In the genomic region with DNA sequence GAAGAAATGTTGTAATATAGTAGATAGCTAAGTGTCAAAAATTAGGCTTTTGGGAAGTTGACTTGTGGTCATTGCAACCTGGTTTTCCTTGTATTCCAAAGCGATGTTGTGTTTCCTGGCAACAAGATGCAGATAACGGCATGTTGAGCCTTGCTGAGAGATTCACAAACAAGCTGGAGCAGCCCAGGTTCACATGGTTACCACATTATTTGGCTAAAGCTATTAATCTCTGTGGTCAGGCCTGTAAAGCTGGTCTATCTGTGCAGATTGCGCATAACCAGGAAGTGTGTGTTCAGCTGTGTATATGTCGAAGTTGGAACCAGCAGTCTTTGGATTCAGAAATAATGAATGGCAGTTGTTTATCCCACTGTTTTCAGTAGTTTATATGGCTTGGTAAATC, we compare ENCODE assay signal across 8 cellular contexts. TPM values are rescaled to one million over a fixed set of nuclear protein-coding genes. Genes with fewer than 3 reads are reported as not detected.
DNase-seq lines count a peak whose midpoint lies in the region; ATAC-seq, FAIRE-seq and TF ChIP-seq lines count a peak whose summit lies in the region.

No MANE protein-coding gene starts in this region.

- peak; percentile 72 for ATAC-seq in GM19372 (IDR thresholded peaks at IDR 0.05; ENCODE audit: low read depth, unreplicated experiment)
- ATAC-seq in HG03280 (IDR thresholded peaks at IDR 0.05; ENCODE audit: unreplicated experiment), result peak; percentile 69

- H3K4me3 Mint-ChIP-seq in chondrocyte (ENCODE audit: unreplicated experiment), result peak overlapping the region; percentile 49

- TF ChIP-seq CTCF in D721Med (IDR thresholded peaks at IDR 0.05; ENCODE audit: insufficient read depth, missing control alignments) (no peak), chondrocyte (IDR thresholded peaks at IDR 0.05) (no peak)

- H3K27me3 Mint-ChIP-seq in chondrocyte (ENCODE audit: low read depth), result no peaks in the 10 kb centered on the region

- H3K27ac Mint-ChIP-seq in chondrocyte (ENCODE audit: unreplicated experiment), result peak overlapping the region; percentile 88

- no peaks in the 10 kb centered on the region for H3K9me3 Mint-ChIP-seq in chondrocyte (ENCODE audit: low read depth)

- no peak overlapping the region for H3K4me3 ChIP-seq in mesodermal cell (ENCODE audit: extremely low read depth, insufficient read depth, low read length, poor library complexity, severe bottlenecking)

- H3K36me3 ChIP-seq in mesodermal cell (ENCODE audit: control insufficient read depth, insufficient read depth, low read length), result peaks cover 45% of the 10 kb centered on the region

- peaks cover 10% of the 10 kb centered on the region for H3K4me1 ChIP-seq in mesodermal cell (ENCODE audit: control insufficient read depth, insufficient read depth, low read length, poor library complexity, severe bottlenecking)

- peak overlapping the region; percentile 81 for H3K27ac ChIP-seq in mesodermal cell (ENCODE audit: low read depth, low read length, severe bottlenecking)

- H3K9me3 ChIP-seq in mesodermal cell (ENCODE audit: control insufficient read depth, low read length), result no peaks in the 10 kb centered on the region

- DNase-seq in D721Med (ENCODE audit: insufficient read length, low spot score) (no peak), NCI-H774 (lab: John Stamatoyannopoulos, UW) (peak; percentile 94), chondrocyte (ENCODE audit: low spot score) (no peak), T-helper 9 cell (no peak)
- no peak for DNase-seq in stimulated activated CD8-positive, alpha-beta memory T cell treated with anti-CD3 and anti-CD28 coated beads, Interleukin-4, amount 100 ng/mL, for 48 hours

- peaks cover 32% of the 10 kb centered on the region for H3K36me3 Mint-ChIP-seq in chondrocyte (ENCODE audit: low read depth)

- WGBS in mesodermal cell (ENCODE audit: insufficient coverage in 2 of 2), 2 experiments, result 87 to 92% methylated on average over 3 to 4 of the region's 4 CpGs

- peak; percentile 21 for FAIRE-seq in D721Med (lab: Jason Lieb, UNC)

- peaks cover 92% of the 10 kb centered on the region for H3K4me1 Mint-ChIP-seq in chondrocyte (ENCODE audit: low read depth)

RNA-seq across cellular contexts. Expression of a gene that starts 6.6 kb away (rescaled TPM):
- 65.3 to 90.5 TPM (median 65.3 TPM) in 3 replicates for total RNA-seq in chondrocyte
- polyA plus RNA-seq in mesodermal cell (2013, experiment 1 of 2), result 19.5 TPM
- 16.9 TPM for polyA plus RNA-seq in mesodermal cell (2013, experiment 2 of 2)
